Comparison of ENCODE assay signal across 21 cellular contexts in the genomic region with DNA sequence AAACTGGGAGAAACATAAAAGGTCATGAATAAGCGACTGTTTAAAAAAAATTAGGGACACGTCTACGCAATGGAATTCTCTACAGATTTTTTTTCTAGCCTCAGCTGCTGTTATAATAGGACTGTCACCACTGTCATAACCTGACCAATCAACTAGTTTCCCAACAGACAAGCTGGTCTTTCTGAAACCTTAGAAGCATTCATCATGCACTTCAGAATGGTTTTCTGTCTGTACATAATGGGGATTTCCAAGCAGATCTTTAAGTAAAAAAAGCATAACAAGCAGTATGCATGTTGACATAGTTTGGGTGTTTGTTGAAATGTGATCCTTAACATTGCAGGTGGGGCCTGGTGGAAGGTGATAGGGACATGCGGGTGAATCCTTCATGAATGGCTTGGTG. TPM values are rescaled to one million over a fixed set of nuclear protein-coding genes. Genes with fewer than 3 reads are reported as not detected.
A peak's percentile ranks its signal among the peaks of the same experiment; 100 is the strongest.
DNase-seq lines count a peak whose midpoint lies in the region; ATAC-seq, FAIRE-seq and TF ChIP-seq lines count a peak whose summit lies in the region.
"Had no signal": no experiment of that assay in that cellular context is flagged by ENCODE, and none has a peak within 500 bp of the region (broad histone marks: within the 10 kb centered on the region; RNA-seq: fewer than 3 reads in every experiment).

No MANE protein-coding gene starts in this region.

- no peak for TF ChIP-seq POLR2A in GM12878 (IDR thresholded peaks at IDR 0.05; ENCODE audit: low read depth, low read length)
- TF ChIP-seq POLR2A in esophagus muscularis mucosa (IDR thresholded peaks at IDR 0.05; ENCODE audit: low read depth), result no peak

- peak overlapping the region; percentile 45; the same call in 1 of the 2 replicates for H2AFZ ChIP-seq in GM12878 (ENCODE audit: control insufficient read depth, low read depth, low read length)

- H3K4me1 ChIP-seq in GM12878 (ENCODE audit: control insufficient read depth, insufficient read depth, low read length) (peaks cover 3% of the 10 kb centered on the region; the same call in 1 of the 2 replicates), esophagus muscularis mucosa (no peaks in the 10 kb centered on the region)
- H3K4me1 ChIP-seq: esophagus squamous epithelium, sigmoid colon had no signal

- POLR2A ChIA-PET in GM12878 (lab: Charles Lee), result interaction anchor here (0.5 to 1.3 kb wide), 3 partner anchors 55 to 130 kb away, joined by 3 to 8 read pairs (median 3); no protein-coding TSS in a partner anchor

- SMC1A ChIA-PET in GM12878 (lab: Charles Lee; ENCODE audit: uncharacterized antibody, unreplicated experiment), result interaction anchor here (0.9 to 1.6 kb wide), 11 partner anchors 11 to 131 kb away, joined by 3 to 7 read pairs (median 4); no protein-coding TSS in a partner anchor

- DNase-seq in DMS53 treated with DMSO at 0.1 percent for 48 hours (lab: John Stamatoyannopoulos, UW; ENCODE audit: unreplicated experiment) (peak; percentile 93), GM19239 (ENCODE audit: insufficient read length, low spot score) (no peak), GM12878 (ENCODE audit: low read depth, low spot score) (no peak), A172 (ENCODE audit: low spot score) (no peak), esophagus muscularis mucosa (ENCODE audit: extremely low spot score) (no peak)
- DNase-seq in activated naive CD4-positive, alpha-beta T cell treated with Interleukin-2 at 50 U/mL for 16 hours, result no peak
- DNase-seq: activated CD8-positive, alpha-beta memory T cell treated with anti-CD3 and anti-CD28 coated beads for 24 hours; activated naive CD8-positive, alpha-beta T cell treated with anti-CD3 and anti-CD28 coated beads, Interleukin-2, amount 10 ng/mL, durations not matched to agents 7 days and 5 days; CD4-positive, alpha-beta T cell; dermis blood vessel endothelial cell; esophagus squamous epithelium; glutamatergic neuron; MV-4-11; occipital lobe; sigmoid colon; stimulated activated CD4-positive, alpha-beta T cell treated with anti-CD3 and anti-CD28 coated beads, Interleukin-1b, Interleukin-23, amount 100 ng/mL, for 48 hours; stimulated activated naive CD8-positive, alpha-beta T cell treated with anti-CD3 and anti-CD28 coated beads, Interleukin-15, amount 100 ng/mL, for 72 hours; T-helper 17 cell had no signal

- WGBS in GM12878 (ENCODE audit: insufficient coverage, insufficient replicate concordance, low lambda C conversion rate, missing lambda C conversion rate), result 75% methylated on average over 4 of the region's 4 CpGs
- 81% methylated on average over 4 of the region's 4 CpGs for WGBS in esophagus muscularis mucosa

- H4K20me1 ChIP-seq in GM12878 (ENCODE audit: control insufficient read depth, insufficient read depth), result no peaks in the 10 kb centered on the region

- RAD21 ChIA-PET in GM12878 (lab: Charles Lee; ENCODE audit: unreplicated experiment), result interaction anchor here (0.7 to 2.0 kb wide), 7 partner anchors 16 to 131 kb away, joined by 3 to 11 read pairs (median 4); a partner anchor contains a TSS

- no peak overlapping the region for H3K4me3 ChIP-seq in GM12878
- H3K4me3 ChIP-seq in esophagus muscularis mucosa, result no peak overlapping the region
- H3K4me3 ChIP-seq: esophagus squamous epithelium, sigmoid colon had no signal

- no peaks in the 10 kb centered on the region; the same call in 2 of the 3 replicates for H3K9me3 ChIP-seq in GM12878 (replicated peaks; ENCODE audit: control insufficient read depth, insufficient read depth, low read length)
- no peaks in the 10 kb centered on the region for H3K9me3 ChIP-seq in esophagus muscularis mucosa
- H3K9me3 ChIP-seq: esophagus squamous epithelium, sigmoid colon had no signal

- intact Hi-C loops in GM12878 (cut with micrococcal nuclease; ENCODE audit: unreplicated experiment), result loop anchor here (5.0 kb wide), 1 partner anchor 56 kb away; no protein-coding TSS in a partner anchor
- intact Hi-C loops in esophagus muscularis mucosa (cut with DNase I), result no loop called here

- no peaks in the 10 kb centered on the region for H3K36me3 ChIP-seq in GM12878 (ENCODE audit: control insufficient read depth in 2 of 2, insufficient read depth in 2 of 2, low read length in 1 of 2)
- H3K36me3 ChIP-seq in esophagus muscularis mucosa, result no peaks in the 10 kb centered on the region
- H3K36me3 ChIP-seq: esophagus squamous epithelium, sigmoid colon had no signal

- in situ Hi-C loops in GM12878 (cut with MboI), result no loop called here

- peak in 1 of 2 experiments; percentile 24; a peak in 1 of 4 replicates for TF ChIP-seq EP300 in GM12878 (IDR thresholded peaks at IDR 0.05; ENCODE audit: borderline replicate concordance in 1 of 2, control insufficient read depth in 1 of 2, low read depth in 2 of 2, low read length in 2 of 2)
- TF ChIP-seq EP300 in esophagus muscularis mucosa (IDR thresholded peaks at IDR 0.05), result no peak

- H3K79me2 ChIP-seq in GM12878 (ENCODE audit: control insufficient read depth, insufficient read depth, low read length), result no peaks in the 10 kb centered on the region

- BruUV-seq in GM12878 (replicated peaks; lab: Mats Ljungman, UMichigan), result no TSS peak

- TF ChIP-seq RAD21 in GM12878 (IDR thresholded peaks at IDR 0.05; ENCODE audit: insufficient read depth, low read depth, low read length), result no peak

- CTCF ChIA-PET in GM12878 (lab: Yijun Ruan, JAX), result interaction anchor here (1.9 kb wide), 1 partner anchor 18 kb away, joined by 6 read pairs; no protein-coding TSS in a partner anchor

- FAIRE-seq in GM19239 (lab: Jason Lieb, UNC) (peak; percentile 48), GM12878 (lab: Jason Lieb, UNC) (peak; percentile 65)

- H3K27me3 ChIP-seq in GM12878 (replicated peaks in 1 of 2; ENCODE audit: control insufficient read depth in 2 of 2, insufficient read depth in 2 of 2, low read length in 1 of 2) (no peaks in the 10 kb centered on the region), esophagus muscularis mucosa (no peaks in the 10 kb centered on the region)
- H3K27me3 ChIP-seq: esophagus squamous epithelium, sigmoid colon had no signal

- TF ChIP-seq CTCF in GM12878 (IDR thresholded peaks at IDR 0.05 in 2 of 3, conservative IDR thresholded peaks at IDR 0.05 in 1 of 3; ENCODE audit: control insufficient read depth in 2 of 3, extremely low read depth in 1 of 3, insufficient read depth in 1 of 3, low read depth in 3 of 3, low read length in 3 of 3) (no peak), esophagus muscularis mucosa (IDR thresholded peaks at IDR 0.05) (no peak)

- no peak overlapping the region for H3K9ac ChIP-seq in GM12878 (ENCODE audit: control insufficient read depth, insufficient read depth, low read length)

- H3K27ac ChIP-seq in GM12878 (ENCODE audit: control insufficient read depth, insufficient read depth), result no peak overlapping the region
- no peak overlapping the region for H3K27ac ChIP-seq in esophagus muscularis mucosa (replicated peaks in 1 of 4)
- H3K27ac ChIP-seq: esophagus squamous epithelium, sigmoid colon had no signal

- ATAC-seq in HG03442 (IDR thresholded peaks at IDR 0.05; ENCODE audit: unreplicated experiment) (peak; percentile 64), GM12878 (peak; percentile 87), GM21825 (IDR thresholded peaks at IDR 0.05; ENCODE audit: unreplicated experiment) (no peak)
- ATAC-seq: stimulated activated naive CD8-positive, alpha-beta T cell treated with anti-CD3 and anti-CD28 coated beads, Interleukin-15, amount 100 ng/mL, for 72 hours; T-helper 17 cell; WTC11 had no signal

- H3K4me2 ChIP-seq in GM12878 (ENCODE audit: control insufficient read depth, insufficient read depth), result peak overlapping the region; percentile 13; the same call in 1 of the 2 replicates

TF ChIP-seq in GM12878, 131 proteins besides CTCF, POLR2A, EP300 and RAD21 (continues in another document):
- TF ChIP-seq, protein P1, sequence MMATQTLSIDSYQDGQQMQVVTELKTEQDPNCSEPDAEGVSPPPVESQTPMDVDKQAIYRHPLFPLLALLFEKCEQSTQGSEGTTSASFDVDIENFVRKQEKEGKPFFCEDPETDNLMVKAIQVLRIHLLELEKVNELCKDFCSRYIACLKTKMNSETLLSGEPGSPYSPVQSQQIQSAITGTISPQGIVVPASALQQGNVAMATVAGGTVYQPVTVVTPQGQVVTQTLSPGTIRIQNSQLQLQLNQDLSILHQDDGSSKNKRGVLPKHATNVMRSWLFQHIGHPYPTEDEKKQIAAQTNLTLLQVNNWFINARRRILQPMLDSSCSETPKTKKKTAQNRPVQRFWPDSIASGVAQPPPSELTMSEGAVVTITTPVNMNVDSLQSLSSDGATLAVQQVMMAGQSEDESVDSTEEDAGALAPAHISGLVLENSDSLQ (IDR thresholded peaks at IDR 0.05), result peak; percentile 72

RNA-seq across cellular contexts. Expression of a gene that starts 58.3 kb away (rescaled TPM):
- 218 and 247 TPM in 2 replicates for total RNA-seq in GM12878 (2013; cell fraction: nucleolus; rRNA removed)
- total RNA-seq in GM12878 (2014; rRNA removed) (0.62 and 1.0 TPM in 2 replicates), GM12878 (2014; rRNA removed; fragmentation: Illumina TruSeq; extraction: Trizol) (0.83 and 1.1 TPM in 2 replicates), GM12878 (2021) (1.9 and 2.1 TPM in 2 replicates), esophagus muscularis mucosa (10 to 100 TPM; 10.9 to 20.9 (median 14.3) TPM)
- polyA plus RNA-seq in GM12878 (2011; ENCODE audit: low read depth), result 3.2 TPM
- polyA plus RNA-seq in GM12878 (2011; rRNA removed) (10.2 and 10.5 TPM in 2 replicates), GM12878 (2014; fragmentation: Illumina TruSeq; extraction: Trizol) (0.92 and 1.3 TPM in 2 replicates), GM12878 (2014; fragmentation: Nextera tagmentation; extraction: Ambion mirVana) (under 1 TPM; 0.16 to 0.22 TPM), GM12878 (2014; rRNA removed) (0.56 and 0.64 TPM in 2 replicates), GM12878 (2016; fragmentation: Nextera tagmentation; extraction: Ambion mirVana) (1 to 10 TPM; 1.1 TPM)
- 6.8 and 10.6 TPM in 2 replicates for polyA plus RNA-seq in GM12878 (2011; cell fraction: cytosol; rRNA removed)
- polyA plus RNA-seq in GM12878 (2011; cell fraction: nucleus; rRNA removed), result 23.5 and 32.3 TPM in 2 replicates
- 4.3 and 4.5 TPM in 2 replicates for polyA plus RNA-seq in GM12878 (2012)
- polyA minus RNA-seq in GM12878 (2011; rRNA and poly(A)+ RNA removed), result 31.4 and 35.0 TPM in 2 replicates
- 9.4 and 10.0 TPM in 2 replicates for polyA minus RNA-seq in GM12878 (2011; cell fraction: cytosol; rRNA and poly(A)+ RNA removed)
- polyA minus RNA-seq in GM12878 (2011; cell fraction: nucleus; rRNA and poly(A)+ RNA removed), result 52.5 and 60.3 TPM in 2 replicates
- 0.57 and 1.5 TPM in 2 replicates for total RNA-seq in A172 (2014; rRNA removed; shearing (Covaris generic))
- total RNA-seq: activated naive CD8-positive, alpha-beta T cell treated with anti-CD3 and anti-CD28 coated beads, Interleukin-2, amount 10 ng/mL, durations not matched to agents 7 days and 5 days; CD4-positive, alpha-beta T cell had no signal
